8 cellular contexts compared by ENCODE assay signal in genomic region chr1:226569879-226570547, GRCh38. TPM values are rescaled to one million over a fixed set of nuclear protein-coding genes. Genes with fewer than 3 reads are reported as not detected.
DNase-seq lines count a peak whose midpoint lies in the region; ATAC-seq lines count a peak whose summit lies in the region.

No MANE protein-coding gene starts in this region.

- H4K8ac ChIP-seq in neuronal stem cell (ENCODE audit: low read depth, low read length), result no peak overlapping the region

- no peak overlapping the region for H3K4me2 ChIP-seq in neuronal stem cell (ENCODE audit: insufficient read depth, low read length, poor library complexity, severe bottlenecking)

- no peak overlapping the region for H2BK12ac ChIP-seq in neuronal stem cell (ENCODE audit: low read length)

- no peaks in the 10 kb centered on the region for H3K27me3 Mint-ChIP-seq in activated T-cell treated with anti-CD3 and anti-CD28 coated beads, Interleukin-2, amount 50 U/mL, for 72 hours (ENCODE audit: low read depth)

- H2AFZ ChIP-seq in neuronal stem cell (ENCODE audit: low read length), result no peak overlapping the region

- ATAC-seq in activated T-cell treated with anti-CD3 and anti-CD28 coated beads, Interleukin-2, amount 50 U/mL, for 72 hours (replicated peaks in 1 of 2), result peak; percentile 65 to 67

- H3K27ac ChIP-seq in neuronal stem cell (replicated peaks; ENCODE audit: low read length), result no peak overlapping the region

- H4K91ac ChIP-seq in neuronal stem cell (ENCODE audit: low read depth, low read length, poor library complexity), result no peak overlapping the region

- DNase-seq in NCI-H1092 (lab: John Stamatoyannopoulos, UW), result peak; percentile 23
- no peak for DNase-seq in NCI-H1092 treated with DMSO at 0.1 percent for 48 hours (lab: John Stamatoyannopoulos, UW)
- DNase-seq in HT-29 (ENCODE audit: low spot score), result peak; percentile 23
- peak; percentile 20 to 23 for DNase-seq in activated T-cell treated with anti-CD3 and anti-CD28 coated beads, Interleukin-2, amount 50 U/mL, for 72 hours
- peak; percentile 9 for DNase-seq in neuronal stem cell (ENCODE audit: low spot score)
- no peak for DNase-seq in kidney tubule cell (ENCODE audit: low spot score)
- DNase-seq in effector CD8-positive, alpha-beta T cell (lab: John Stamatoyannopoulos, UW), result no peak
- no peak for DNase-seq in H4 (ENCODE audit: low spot score)

- H3K23ac ChIP-seq in neuronal stem cell (ENCODE audit: low read depth, low read length, poor library complexity), result no peak overlapping the region

- H3K14ac ChIP-seq in neuronal stem cell (ENCODE audit: low read length), result no peak overlapping the region

- H3K4me1 Mint-ChIP-seq in activated T-cell treated with anti-CD3 and anti-CD28 coated beads, Interleukin-2, amount 50 U/mL, for 72 hours (ENCODE audit: low read depth), result no peaks in the 10 kb centered on the region

- no peaks in the 10 kb centered on the region for H3K9me3 ChIP-seq in neuronal stem cell (replicated peaks in 1 of 2; ENCODE audit: control insufficient read depth in 2 of 2, insufficient read depth in 1 of 2, low read depth in 1 of 2, low read length in 2 of 2)

- H3K4ac ChIP-seq in neuronal stem cell (ENCODE audit: low read length), result no peak overlapping the region

- H3K36me3 Mint-ChIP-seq in activated T-cell treated with anti-CD3 and anti-CD28 coated beads, Interleukin-2, amount 50 U/mL, for 72 hours (ENCODE audit: insufficient read depth in 2 of 2), result no peaks in the 10 kb centered on the region

- peaks cover 0 to 6% of the 10 kb centered on the region in 2 donors for H3K4me1 ChIP-seq in neuronal stem cell (ENCODE audit: control insufficient read depth in 2 of 2, insufficient read depth in 1 of 2, low read depth in 1 of 2, low read length in 2 of 2)

- no peaks in the 10 kb centered on the region for H3K9me3 Mint-ChIP-seq in activated T-cell treated with anti-CD3 and anti-CD28 coated beads, Interleukin-2, amount 50 U/mL, for 72 hours

- H3K27me3 ChIP-seq in neuronal stem cell (ENCODE audit: control insufficient read depth in 3 of 3, insufficient read depth in 3 of 3, low read depth in 1 of 3, low read length in 3 of 3), result peaks cover 0 to 37% (median 0%) of the 10 kb centered on the region in 3 experiments

- H3K4me3 ChIP-seq in neuronal stem cell (ENCODE audit: low read length in 2 of 2), result no peak overlapping the region

- H3K18ac ChIP-seq in neuronal stem cell (ENCODE audit: low read length), result no peak overlapping the region

- no peak overlapping the region for H3K9ac ChIP-seq in neuronal stem cell (ENCODE audit: low read depth, low read length, poor library complexity)

- no peak overlapping the region for H2AK5ac ChIP-seq in neuronal stem cell (ENCODE audit: low read depth, low read length)

- H3K36me3 ChIP-seq in neuronal stem cell (replicated peaks in 1 of 2; ENCODE audit: control insufficient read depth in 2 of 2, insufficient read depth in 2 of 2, low read length in 2 of 2), result no peaks in the 10 kb centered on the region

- H3K27ac Mint-ChIP-seq in activated T-cell treated with anti-CD3 and anti-CD28 coated beads, Interleukin-2, amount 50 U/mL, for 72 hours, result no peak overlapping the region

- H2BK15ac ChIP-seq in neuronal stem cell (ENCODE audit: low read length), result no peak overlapping the region

- no peak overlapping the region for H2BK5ac ChIP-seq in neuronal stem cell (ENCODE audit: low read length)

- no peaks in the 10 kb centered on the region for H3K79me1 ChIP-seq in neuronal stem cell (ENCODE audit: low read depth, low read length)

- WGBS in neuronal stem cell (ENCODE audit: extremely low coverage in 2 of 2, insufficient read length in 2 of 2, insufficient replicate concordance in 1 of 2), 2 donors, result no CpG with 5 or more reads among the region's 4 CpGs

- H2BK120ac ChIP-seq in neuronal stem cell (ENCODE audit: low read depth, low read length), result no peak overlapping the region

- H3K4me3 Mint-ChIP-seq in activated T-cell treated with anti-CD3 and anti-CD28 coated beads, Interleukin-2, amount 50 U/mL, for 72 hours, result no peak overlapping the region

RNA-seq across cellular contexts. Expression of gene STUM, which starts 21.4 kb away (rescaled TPM):
- not detected in 2 replicates for total RNA-seq in HT-29 (2014; rRNA removed; shearing (Covaris generic))
- total RNA-seq in activated T-cell treated with anti-CD3 and anti-CD28 coated beads, Interleukin-2, amount 50 U/mL, for 72 hours, result not detected
- 0.25 TPM for polyA plus RNA-seq in neuronal stem cell (2013, experiment 1 of 2)
- 0.28 TPM for polyA plus RNA-seq in neuronal stem cell (2013, experiment 2 of 2)
- not detected in 2 replicates for total RNA-seq in H4 (2014; rRNA removed; shearing (Covaris generic))

Comparison
In these comparisons a context has a peak if more than half of its experiments do, and no peak if none do; other contexts are left out.
1. DNase-seq: peak in NCI-H1092 (single experiment), HT-29 (single experiment), activated T-cell treated with anti-CD3 and anti-CD28 coated beads, Interleukin-2, amount 50 U/mL, for 72 hours (2 of 2) and neuronal stem cell (single experiment); none in NCI-H1092 treated with DMSO at 0.1 percent for 48 hours (single experiment), kidney tubule cell (single experiment), effector CD8-positive, alpha-beta T cell (single experiment) and H4 (single experiment).